8 cellular contexts compared by ENCODE assay signal in the genomic region with DNA sequence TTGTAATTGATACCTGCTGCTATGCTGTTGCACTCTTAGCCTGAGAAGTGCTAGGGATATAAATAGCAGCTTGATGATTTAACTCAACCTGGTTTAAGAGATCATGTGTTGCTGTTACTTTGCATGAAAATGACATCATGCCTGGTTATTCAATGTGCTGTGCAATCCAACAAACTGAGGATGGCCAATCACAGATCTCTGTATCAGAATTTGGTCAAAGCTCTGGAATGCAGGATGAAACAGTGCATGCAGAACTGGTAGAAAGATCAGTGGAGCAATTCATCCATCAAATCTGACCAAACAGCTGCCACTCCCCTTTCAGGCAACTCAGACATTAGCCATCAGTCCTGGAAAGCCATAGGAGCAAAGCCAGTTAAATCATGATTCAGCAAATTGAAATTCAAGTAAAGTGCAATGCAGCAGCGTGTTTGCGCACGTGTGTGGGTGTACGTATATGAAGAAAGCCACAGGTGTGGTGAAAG.
DNase-seq lines count a peak whose midpoint lies in the region; ATAC-seq and TF ChIP-seq lines count a peak whose summit lies in the region.

No MANE protein-coding gene starts in this region.

- no peak overlapping the region for H3K4me3 Mint-ChIP-seq in GM23338
- no peak overlapping the region for H3K4me3 Mint-ChIP-seq in activated CD4-positive, alpha-beta T cell treated with anti-CD3 and anti-CD28 coated beads, Interleukin-2, amount 10 ng/mL, durations not matched to agents 7 days and 5 days

- no peaks in the 10 kb centered on the region for H3F3A ChIP-seq in GM23338 (replicated peaks; ENCODE audit: low read depth)

- H3K4me2 ChIP-seq in GM23338 = no peak overlapping the region

- no peaks in the 10 kb centered on the region for H3K9me2 ChIP-seq in GM23338 (ENCODE audit: insufficient read depth)

- in situ Hi-C loops in Caki2 (cut with HindIII; ENCODE audit: low pct_unique_long_range_greater_than_20kb, low sequenced_read_pairs) = no loop called here

- H3K36me3 Mint-ChIP-seq in GM23338 (ENCODE audit: low read depth) = no peaks in the 10 kb centered on the region
- no peaks in the 10 kb centered on the region for H3K36me3 Mint-ChIP-seq in activated CD4-positive, alpha-beta T cell treated with anti-CD3 and anti-CD28 coated beads, Interleukin-2, amount 10 ng/mL, durations not matched to agents 7 days and 5 days (ENCODE audit: low read depth)

- H3K4me1 Mint-ChIP-seq in GM23338 = peaks cover 24% of the 10 kb centered on the region
- H3K4me1 Mint-ChIP-seq in activated CD4-positive, alpha-beta T cell treated with anti-CD3 and anti-CD28 coated beads, Interleukin-2, amount 10 ng/mL, durations not matched to agents 7 days and 5 days = peaks cover 7% of the 10 kb centered on the region

- TF ChIP-seq CTCF in GM23338 (conservative IDR thresholded peaks at IDR 0.05; ENCODE audit: low read depth in 2 of 2) = no peak

- CTCF ChIA-PET in activated CD4-positive, alpha-beta T cell treated with anti-CD3 and anti-CD28 coated beads, Interleukin-2, amount 10 ng/mL, durations not matched to agents 7 days and 5 days (lab: Charles Lee) = no interaction called here

- ATAC-seq in GM23338 = no peak; the same call in 2 of the 3 replicates
- ATAC-seq in HG03521 (IDR thresholded peaks at IDR 0.05; ENCODE audit: unreplicated experiment) = no peak
- no peak for ATAC-seq in GM21576 (IDR thresholded peaks at IDR 0.05; ENCODE audit: unreplicated experiment)

- H3K4me3 ChIP-seq in GM23338 = no peak overlapping the region

- peak; percentile 98 for DNase-seq in Caki2 (ENCODE audit: low read depth)
- no peak for DNase-seq in GM23338 (ENCODE audit: low spot score)
- DNase-seq in RKO (ENCODE audit: low spot score) = peak; percentile 87
- peak; percentile 100 for DNase-seq in kidney tubule cell (ENCODE audit: low spot score)
- DNase-seq in activated CD4-positive, alpha-beta T cell treated with anti-CD3 and anti-CD28 coated beads, Interleukin-2, amount 10 ng/mL, durations not matched to agents 7 days and 5 days = no peak
- DNase-seq in NCI-H524 treated with DMSO at 0.1 percent for 48 hours (lab: John Stamatoyannopoulos, UW) = no peak

- peak overlapping the region; percentile 42; the same call in 1 of the 2 replicates for H3K27ac Mint-ChIP-seq in GM23338
- no peak overlapping the region for H3K27ac Mint-ChIP-seq in activated CD4-positive, alpha-beta T cell treated with anti-CD3 and anti-CD28 coated beads, Interleukin-2, amount 10 ng/mL, durations not matched to agents 7 days and 5 days

- no peaks in the 10 kb centered on the region for H3K9me3 Mint-ChIP-seq in GM23338
- no peaks in the 10 kb centered on the region for H3K9me3 Mint-ChIP-seq in activated CD4-positive, alpha-beta T cell treated with anti-CD3 and anti-CD28 coated beads, Interleukin-2, amount 10 ng/mL, durations not matched to agents 7 days and 5 days

- H3K27ac ChIP-seq in GM23338 (ENCODE audit: low read depth) = no peak overlapping the region

- H4K20me1 ChIP-seq in GM23338 (replicated peaks; ENCODE audit: insufficient read depth) = no peaks in the 10 kb centered on the region

- POLR2A ChIA-PET in activated CD4-positive, alpha-beta T cell treated with anti-CD3 and anti-CD28 coated beads, Interleukin-2, amount 10 ng/mL, durations not matched to agents 7 days and 5 days (lab: Charles Lee) = no interaction called here

- no peaks in the 10 kb centered on the region for H3K79me2 ChIP-seq in GM23338 (replicated peaks; ENCODE audit: insufficient read depth)

- H3K27me3 ChIP-seq in GM23338 (ENCODE audit: insufficient read depth) = no peaks in the 10 kb centered on the region

- peaks cover 2% of the 10 kb centered on the region for H3K27me3 Mint-ChIP-seq in GM23338 (ENCODE audit: insufficient read depth, low read depth, poor library complexity)
- H3K27me3 Mint-ChIP-seq in activated CD4-positive, alpha-beta T cell treated with anti-CD3 and anti-CD28 coated beads, Interleukin-2, amount 10 ng/mL, durations not matched to agents 7 days and 5 days = no peaks in the 10 kb centered on the region

- peaks cover 10% of the 10 kb centered on the region for H3K4me1 ChIP-seq in GM23338 (ENCODE audit: insufficient read depth)

- H2AFZ ChIP-seq in GM23338 = no peak overlapping the region

- H3K36me3 ChIP-seq in GM23338 (ENCODE audit: insufficient read depth) = no peaks in the 10 kb centered on the region

TF ChIP-seq in GM23338, 12 proteins besides CTCF, POLR2A, EP300 and RAD21 (continues in another document):
- TF ChIP-seq, protein P1, sequence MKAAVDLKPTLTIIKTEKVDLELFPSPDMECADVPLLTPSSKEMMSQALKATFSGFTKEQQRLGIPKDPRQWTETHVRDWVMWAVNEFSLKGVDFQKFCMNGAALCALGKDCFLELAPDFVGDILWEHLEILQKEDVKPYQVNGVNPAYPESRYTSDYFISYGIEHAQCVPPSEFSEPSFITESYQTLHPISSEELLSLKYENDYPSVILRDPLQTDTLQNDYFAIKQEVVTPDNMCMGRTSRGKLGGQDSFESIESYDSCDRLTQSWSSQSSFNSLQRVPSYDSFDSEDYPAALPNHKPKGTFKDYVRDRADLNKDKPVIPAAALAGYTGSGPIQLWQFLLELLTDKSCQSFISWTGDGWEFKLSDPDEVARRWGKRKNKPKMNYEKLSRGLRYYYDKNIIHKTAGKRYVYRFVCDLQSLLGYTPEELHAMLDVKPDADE (IDR thresholded peaks at IDR 0.05) = no peak
- no peak for TF ChIP-seq JUNB (IDR thresholded peaks at IDR 0.05; ENCODE audit: unreplicated experiment)
- TF ChIP-seq EZH2phosphoT487 (IDR thresholded peaks at IDR 0.05; ENCODE audit: unreplicated experiment) = no peak
- TF ChIP-seq STAT1 (IDR thresholded peaks at IDR 0.05; ENCODE audit: unreplicated experiment) = no peak
- TF ChIP-seq, protein P2, sequence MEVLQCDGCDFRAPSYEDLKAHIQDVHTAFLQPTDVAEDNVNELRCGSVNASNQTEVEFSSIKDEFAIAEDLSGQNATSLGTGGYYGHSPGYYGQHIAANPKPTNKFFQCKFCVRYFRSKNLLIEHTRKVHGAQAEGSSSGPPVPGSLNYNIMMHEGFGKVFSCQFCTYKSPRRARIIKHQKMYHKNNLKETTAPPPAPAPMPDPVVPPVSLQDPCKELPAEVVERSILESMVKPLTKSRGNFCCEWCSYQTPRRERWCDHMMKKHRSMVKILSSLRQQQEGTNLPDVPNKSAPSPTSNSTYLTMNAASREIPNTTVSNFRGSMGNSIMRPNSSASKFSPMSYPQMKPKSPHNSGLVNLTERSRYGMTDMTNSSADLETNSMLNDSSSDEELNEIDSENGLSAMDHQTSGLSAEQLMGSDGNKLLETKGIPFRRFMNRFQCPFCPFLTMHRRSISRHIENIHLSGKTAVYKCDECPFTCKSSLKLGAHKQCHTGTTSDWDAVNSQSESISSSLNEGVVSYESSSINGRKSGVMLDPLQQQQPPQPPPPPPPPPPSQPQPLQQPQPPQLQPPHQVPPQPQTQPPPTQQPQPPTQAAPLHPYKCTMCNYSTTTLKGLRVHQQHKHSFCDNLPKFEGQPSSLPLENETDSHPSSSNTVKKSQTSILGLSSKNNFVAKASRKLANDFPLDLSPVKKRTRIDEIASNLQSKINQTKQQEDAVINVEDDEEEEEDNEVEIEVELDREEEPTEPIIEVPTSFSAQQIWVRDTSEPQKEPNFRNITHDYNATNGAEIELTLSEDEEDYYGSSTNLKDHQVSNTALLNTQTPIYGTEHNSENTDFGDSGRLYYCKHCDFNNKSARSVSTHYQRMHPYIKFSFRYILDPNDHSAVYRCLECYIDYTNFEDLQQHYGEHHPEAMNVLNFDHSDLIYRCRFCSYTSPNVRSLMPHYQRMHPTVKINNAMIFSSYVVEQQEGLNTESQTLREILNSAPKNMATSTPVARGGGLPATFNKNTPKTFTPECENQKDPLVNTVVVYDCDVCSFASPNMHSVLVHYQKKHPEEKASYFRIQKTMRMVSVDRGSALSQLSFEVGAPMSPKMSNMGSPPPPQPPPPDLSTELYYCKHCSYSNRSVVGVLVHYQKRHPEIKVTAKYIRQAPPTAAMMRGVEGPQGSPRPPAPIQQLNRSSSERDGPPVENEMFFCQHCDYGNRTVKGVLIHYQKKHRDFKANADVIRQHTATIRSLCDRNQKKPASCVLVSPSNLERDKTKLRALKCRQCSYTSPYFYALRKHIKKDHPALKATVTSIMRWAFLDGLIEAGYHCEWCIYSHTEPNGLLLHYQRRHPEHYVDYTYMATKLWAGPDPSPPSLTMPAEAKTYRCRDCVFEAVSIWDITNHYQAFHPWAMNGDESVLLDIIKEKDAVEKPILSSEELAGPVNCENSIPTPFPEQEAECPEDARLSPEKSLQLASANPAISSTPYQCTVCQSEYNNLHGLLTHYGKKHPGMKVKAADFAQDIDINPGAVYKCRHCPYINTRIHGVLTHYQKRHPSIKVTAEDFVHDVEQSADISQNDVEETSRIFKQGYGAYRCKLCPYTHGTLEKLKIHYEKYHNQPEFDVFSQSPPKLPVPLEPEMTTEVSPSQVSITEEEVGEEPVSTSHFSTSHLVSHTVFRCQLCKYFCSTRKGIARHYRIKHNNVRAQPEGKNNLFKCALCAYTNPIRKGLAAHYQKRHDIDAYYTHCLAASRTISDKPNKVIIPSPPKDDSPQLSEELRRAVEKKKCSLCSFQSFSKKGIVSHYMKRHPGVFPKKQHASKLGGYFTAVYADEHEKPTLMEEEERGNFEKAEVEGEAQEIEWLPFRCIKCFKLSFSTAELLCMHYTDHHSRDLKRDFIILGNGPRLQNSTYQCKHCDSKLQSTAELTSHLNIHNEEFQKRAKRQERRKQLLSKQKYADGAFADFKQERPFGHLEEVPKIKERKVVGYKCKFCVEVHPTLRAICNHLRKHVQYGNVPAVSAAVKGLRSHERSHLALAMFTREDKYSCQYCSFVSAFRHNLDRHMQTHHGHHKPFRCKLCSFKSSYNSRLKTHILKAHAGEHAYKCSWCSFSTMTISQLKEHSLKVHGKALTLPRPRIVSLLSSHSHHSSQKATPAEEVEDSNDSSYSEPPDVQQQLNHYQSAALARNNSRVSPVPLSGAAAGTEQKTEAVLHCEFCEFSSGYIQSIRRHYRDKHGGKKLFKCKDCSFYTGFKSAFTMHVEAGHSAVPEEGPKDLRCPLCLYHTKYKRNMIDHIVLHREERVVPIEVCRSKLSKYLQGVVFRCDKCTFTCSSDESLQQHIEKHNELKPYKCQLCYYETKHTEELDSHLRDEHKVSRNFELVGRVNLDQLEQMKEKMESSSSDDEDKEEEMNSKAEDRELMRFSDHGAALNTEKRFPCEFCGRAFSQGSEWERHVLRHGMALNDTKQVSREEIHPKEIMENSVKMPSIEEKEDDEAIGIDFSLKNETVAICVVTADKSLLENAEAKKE (CRISPR knock-in tag; IDR thresholded peaks at IDR 0.05) = no peak
- no peak for TF ChIP-seq POLR2AphosphoS5 (IDR thresholded peaks at IDR 0.05; ENCODE audit: low read depth)

Comparison
In these comparisons a context has a peak if more than half of its experiments do, and no peak if none do; other contexts are left out.
1. DNase-seq: peak in Caki2 (single experiment), RKO (single experiment) and kidney tubule cell (single experiment); none in GM23338 (single experiment), activated CD4-positive, alpha-beta T cell treated with anti-CD3 and anti-CD28 coated beads, Interleukin-2, amount 10 ng/mL, durations not matched to agents 7 days and 5 days (single experiment) and NCI-H524 treated with DMSO at 0.1 percent for 48 hours (single experiment).